Comparison of ENCODE assay signal across 15 cellular contexts in the genomic region with DNA sequence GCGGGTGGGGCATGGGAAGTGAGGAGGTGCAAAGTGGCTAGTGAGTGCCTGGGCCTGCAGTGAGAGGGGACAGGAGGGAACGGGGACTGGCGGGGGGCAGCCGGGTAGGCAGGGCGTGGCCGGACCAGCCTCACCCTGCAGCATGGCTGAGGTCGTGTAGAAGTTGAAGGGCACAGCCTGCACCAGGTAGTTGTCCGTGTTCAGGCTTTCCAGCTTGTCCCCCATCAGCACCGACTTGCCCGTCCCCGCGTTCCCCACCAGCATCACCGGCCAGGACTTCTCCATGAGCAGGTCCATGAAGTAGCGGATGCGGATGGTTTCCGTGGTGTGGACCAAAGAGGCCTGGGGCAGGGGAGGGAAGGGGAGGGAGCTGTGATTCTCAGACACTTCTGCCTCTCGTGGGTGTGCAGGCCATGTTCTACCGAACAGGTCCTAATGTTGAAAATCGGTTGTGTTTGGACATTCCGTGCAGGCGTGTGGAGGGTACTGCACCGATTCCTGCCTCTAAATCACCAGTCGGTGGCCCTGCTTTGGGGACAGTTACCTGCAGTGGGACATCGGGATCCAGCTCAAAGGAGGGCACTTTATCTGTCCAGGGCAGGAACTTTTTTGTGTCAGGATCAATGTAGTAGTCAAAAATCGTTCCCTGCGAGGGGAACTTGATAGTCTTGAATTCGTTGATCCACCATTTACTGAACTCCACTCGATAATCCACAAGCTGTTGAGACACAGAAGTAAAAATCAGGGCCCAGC.
DNase-seq lines count a peak whose midpoint lies in the region; ATAC-seq and TF ChIP-seq lines count a peak whose summit lies in the region.
"Had no signal": no experiment of that assay in that cellular context is flagged by ENCODE, and none has a peak within 500 bp of the region (broad histone marks: within the 10 kb centered on the region; RNA-seq: fewer than 3 reads in every experiment).

No MANE protein-coding gene starts in this region.

- H3K4me1 Mint-ChIP-seq in T-helper 17 cell, result peaks cover 14% of the 10 kb centered on the region

- BruUV-seq in A673 (replicated peaks; lab: Mats Ljungman, UMichigan), result no TSS peak

- POLR2A ChIA-PET in A673 (lab: Charles Lee; ENCODE audit: low non-redundant PET), result no interaction called here

- H3K9me3 ChIP-seq in A673 (ENCODE audit: low read depth, low read length, poor library complexity, severe bottlenecking) (no peaks in the 10 kb centered on the region), T-helper 17 cell (ENCODE audit: control insufficient read depth, low read length, poor library complexity, severe bottlenecking) (no peaks in the 10 kb centered on the region), iPS-20b (ENCODE audit: insufficient read depth, low read depth, low read length) (no peaks in the 10 kb centered on the region), SJCRH30 (replicated peaks) (no peaks in the 10 kb centered on the region)
- H3K9me3 ChIP-seq: gastroesophageal sphincter, tibial artery had no signal

- no peaks in the 10 kb centered on the region for H3K36me3 Mint-ChIP-seq in T-helper 17 cell (ENCODE audit: low read depth)
- H3K36me3 Mint-ChIP-seq: activated naive CD4-positive, alpha-beta T cell treated with anti-CD3 and anti-CD28 coated beads, Interleukin-2, amount 10 ng/mL, durations not matched to agents 7 days and 5 days had no signal

- TF ChIP-seq CTCF in A673 (conservative IDR thresholded peaks at IDR 0.05; ENCODE audit: low read depth, low read length) (no peak), GM12865 (IDR thresholded peaks at IDR 0.05; ENCODE audit: insufficient read depth, low read depth, low read length, missing control alignments) (no peak), GM20000 (IDR thresholded peaks at IDR 0.05; ENCODE audit: extremely low read depth, missing control alignments) (no peak)

- intact Hi-C loops in A673 (cut with micrococcal nuclease; ENCODE audit: unreplicated experiment), result no loop called here

- peaks cover 4% of the 10 kb centered on the region for H3K27me3 Mint-ChIP-seq in T-helper 17 cell

- CTCF ChIA-PET in A673 (lab: Charles Lee), result no interaction called here

- peaks cover 7% of the 10 kb centered on the region for H3K4me1 ChIP-seq in A673 (ENCODE audit: insufficient read depth, low read length, poor library complexity, severe bottlenecking)
- H3K4me1 ChIP-seq in iPS-20b (ENCODE audit: insufficient read depth, low read length), result peaks cover 3% of the 10 kb centered on the region; the same call in 1 of the 2 replicates
- H3K4me1 ChIP-seq in SJCRH30, result no peaks in the 10 kb centered on the region

- H3K9ac ChIP-seq in iPS-20b (ENCODE audit: low read depth, low read length), result no peak overlapping the region

- peak overlapping the region; percentile 47 for H3K4me3 ChIP-seq in A673 (ENCODE audit: low read depth, low read length, poor library complexity, severe bottlenecking)
- peak overlapping the region; percentile 21 for H3K4me3 ChIP-seq in GM12865 (ENCODE audit: low read depth, low read length)
- H3K4me3 ChIP-seq in iPS-20b (ENCODE audit: low read length), result peak overlapping the region; percentile 72; the same call in 1 of the 2 replicates
- no peak overlapping the region for H3K4me3 ChIP-seq in SJCRH30

- H3K27ac ChIP-seq in A673 (ENCODE audit: low read depth, low read length, poor library complexity, severe bottlenecking) (no peak overlapping the region), iPS-20b (ENCODE audit: low read length) (no peak overlapping the region), SJCRH30 (no peak overlapping the region)
- H3K27ac ChIP-seq: gastroesophageal sphincter, tibial artery had no signal

- H3K4me3 Mint-ChIP-seq in T-helper 17 cell, result peak overlapping the region; percentile 77

- H3K27me3 ChIP-seq in A673 (replicated peaks; ENCODE audit: insufficient read depth, low read depth, low read length, poor library complexity), result no peaks in the 10 kb centered on the region
- no peaks in the 10 kb centered on the region for H3K27me3 ChIP-seq in iPS-20b (ENCODE audit: insufficient read depth, low read length)
- H3K27me3 ChIP-seq in SJCRH30, result no peaks in the 10 kb centered on the region

- DNase-seq in A673 (ENCODE audit: low spot score) (no peak), GM12865 (ENCODE audit: low read depth) (no peak), T-helper 17 cell (no peak), GM20000 (ENCODE audit: low spot score) (no peak), SJCRH30 (no peak)
- no peak for DNase-seq in activated CD4-positive, CD25-positive, alpha-beta regulatory T cell treated with anti-CD3 and anti-CD28 coated beads, Interleukin-2, amount 50 U/mL, for 72 hours
- no peak for DNase-seq in activated effector memory CD4-positive, alpha-beta T cell treated with Interleukin-2 at 50 U/mL for 16 hours
- DNase-seq: activated CD4-positive, alpha-beta T cell treated with anti-CD3 and anti-CD28 coated beads, Interleukin-2, amount 50 U/mL, for 1 hour; AML-193; NCI-H1436 treated with DMSO at 0.1 percent for 48 hours; NCI-H510A; tibial artery had no signal

- ATAC-seq in T-helper 17 cell, result no peak

- H3K27ac Mint-ChIP-seq in T-helper 17 cell, result no peak overlapping the region
- H3K27ac Mint-ChIP-seq: activated naive CD4-positive, alpha-beta T cell treated with anti-CD3 and anti-CD28 coated beads, Interleukin-2, amount 10 ng/mL, durations not matched to agents 7 days and 5 days had no signal

- no peaks in the 10 kb centered on the region for H3K36me3 ChIP-seq in A673 (ENCODE audit: insufficient read depth, low read length, poor library complexity, severe bottlenecking)
- no peaks in the 10 kb centered on the region for H3K36me3 ChIP-seq in iPS-20b (ENCODE audit: insufficient read depth, low read depth, low read length)
- no peaks in the 10 kb centered on the region for H3K36me3 ChIP-seq in SJCRH30
- H3K36me3 ChIP-seq: gastroesophageal sphincter, tibial artery had no signal
